8 cellular contexts compared by ENCODE assay signal in genomic region chr2:61065706-61066688, GRCh38. TPM values are rescaled to one million over a fixed set of nuclear protein-coding genes. Genes with fewer than 3 reads are reported as not detected.
A peak's percentile ranks its signal among the peaks of the same experiment; 100 is the strongest.
DNase-seq lines count a peak whose midpoint lies in the region; ATAC-seq, FAIRE-seq and TF ChIP-seq lines count a peak whose summit lies in the region.

TSS of gene SANBR (plus strand) at chr2:61065871. CDS start at chr2:61070351, 4,480 bp downstream.

- H3F3A ChIP-seq in smooth muscle cell (ENCODE audit: low read depth): no peaks in the 10 kb centered on the region

- H3K4me1 ChIP-seq in smooth muscle cell (ENCODE audit: low read depth): peaks cover 16% of the 10 kb centered on the region

- FAIRE-seq in bronchial epithelial cell (lab: Jason Lieb, UNC): no peak

- peak within 1 kb of the TSS; percentile 70 for H3K4me3 ChIP-seq in WERI-Rb-1 (ENCODE audit: low read depth, low read length)
- H3K4me3 ChIP-seq in bronchial epithelial cell (ENCODE audit: low read depth, low read length): peak within 1 kb of the TSS; percentile 75
- H3K4me3 ChIP-seq in smooth muscle cell: peak within 1 kb of the TSS; percentile 97

- 1% methylated on average over 43 of the region's 111 CpGs for WGBS in smooth muscle cell (ENCODE audit: low lambda C conversion rate)

- ATAC-seq in GM18861 (IDR thresholded peaks at IDR 0.05; ENCODE audit: unreplicated experiment) (peak; percentile 89), HG03066 (IDR thresholded peaks at IDR 0.05; ENCODE audit: low read depth, unreplicated experiment) (peak; percentile 96)

- peak within 1 kb of the TSS; percentile 74 for H3K9ac ChIP-seq in smooth muscle cell (ENCODE audit: low read depth)

- DNase-seq in ACHN (peak; percentile 89), NCI-H2196 (lab: John Stamatoyannopoulos, UW; ENCODE audit: unreplicated experiment) (peak; percentile 80), WERI-Rb-1 (peak; percentile 98), bronchial epithelial cell (ENCODE audit: low read depth) (peak; percentile 70), immature natural killer cell (peak; percentile 86 to 87 (median 86)), smooth muscle cell (lab: John Stamatoyannopoulos, UW; ENCODE audit: unreplicated experiment) (peak; percentile 47)

- H3K36me3 ChIP-seq in WERI-Rb-1 (peaks cover 24% of the 10 kb centered on the region), bronchial epithelial cell (ENCODE audit: control insufficient read depth, insufficient read depth, low read length) (peaks cover 1% of the 10 kb centered on the region), smooth muscle cell (ENCODE audit: low read depth) (peaks cover 7% of the 10 kb centered on the region)

- TF ChIP-seq CTCF in WERI-Rb-1 (IDR thresholded peaks at IDR 0.05; ENCODE audit: low read depth, low read length) (no peak), bronchial epithelial cell (IDR thresholded peaks at IDR 0.05; ENCODE audit: insufficient read depth, low read length, severe bottlenecking) (no peak), smooth muscle cell (IDR thresholded peaks at IDR 0.05; ENCODE audit: borderline replicate concordance, insufficient read depth, poor library complexity, severe bottlenecking) (no peak)

- peaks cover 38% of the 10 kb centered on the region for H3K79me2 ChIP-seq in smooth muscle cell (ENCODE audit: low read depth)

- peaks cover 0 to 6% (median 4%) of the 10 kb centered on the region in 3 donors for H3K36me3 Mint-ChIP-seq in immature natural killer cell

- peak within 1 kb of the TSS; percentile 90 to 98 (median 93) for H3K4me3 Mint-ChIP-seq in immature natural killer cell

- peaks cover 11 to 15% of the 10 kb centered on the region in 2 donors for H3K4me1 Mint-ChIP-seq in immature natural killer cell

- H3K4me2 ChIP-seq in smooth muscle cell: peak within 1 kb of the TSS; percentile 100

- H2AFZ ChIP-seq in smooth muscle cell (ENCODE audit: low read depth): peak within 1 kb of the TSS; percentile 100

- H3K27me3 ChIP-seq in WERI-Rb-1 (ENCODE audit: insufficient read depth, low read depth, severe bottlenecking) (no peaks in the 10 kb centered on the region), bronchial epithelial cell (ENCODE audit: control insufficient read depth, insufficient read depth, low read length) (no peaks in the 10 kb centered on the region), smooth muscle cell (ENCODE audit: low read depth) (no peaks in the 10 kb centered on the region)

- H3K9me3 ChIP-seq in WERI-Rb-1 (ENCODE audit: severe bottlenecking) (no peaks in the 10 kb centered on the region), smooth muscle cell (replicated peaks; ENCODE audit: low read depth) (no peaks in the 10 kb centered on the region)

- in situ Hi-C loops in ACHN (cut with HindIII; ENCODE audit: low pct_ligation_motif_present, low pct_unique_long_range_greater_than_20kb, low sequenced_read_pairs): no loop called here

- H3K27ac Mint-ChIP-seq in immature natural killer cell: peak within 1 kb of the TSS; percentile 69 to 94 (median 90)

- peaks cover 4 to 10% (median 5%) of the 10 kb centered on the region in 3 donors for H3K27me3 Mint-ChIP-seq in immature natural killer cell (ENCODE audit: low read depth in 3 of 3)

- no peaks in the 10 kb centered on the region for H4K20me1 ChIP-seq in smooth muscle cell (ENCODE audit: low read depth)

- no peaks in the 10 kb centered on the region for H3K9me3 Mint-ChIP-seq in immature natural killer cell

- H3K27ac ChIP-seq in WERI-Rb-1 (peak within 1 kb of the TSS; percentile 92), smooth muscle cell (ENCODE audit: low read depth) (peak within 1 kb of the TSS; percentile 60)

RNA-seq across cellular contexts. Expression of gene SANBR, which starts in this region (rescaled TPM):
- total RNA-seq in bronchial epithelial cell (8.4 and 16.0 TPM in 2 replicates), smooth muscle cell (14.4 and 26.0 TPM in 2 replicates)
- polyA plus RNA-seq in immature natural killer cell (1 to 10 TPM; 1.3 to 2.3 (median 1.4) TPM), smooth muscle cell (5.8 and 6.1 TPM in 2 replicates)

Comparison
In these comparisons a context has a peak if more than half of its experiments do, and no peak if none do; other contexts are left out.
1. Peak in every context shown above with its lines: DNase-seq, ATAC-seq, H3K4me3 ChIP-seq and H3K27ac ChIP-seq.
2. DNase-seq: peak in every context shown above with its lines; median percentile 98 in WERI-Rb-1; 89 in ACHN; 86 in immature natural killer cell; 80 in NCI-H2196; 70 in bronchial epithelial cell; 47 in smooth muscle cell.